19 cellular contexts compared by ENCODE assay signal in the genomic region with DNA sequence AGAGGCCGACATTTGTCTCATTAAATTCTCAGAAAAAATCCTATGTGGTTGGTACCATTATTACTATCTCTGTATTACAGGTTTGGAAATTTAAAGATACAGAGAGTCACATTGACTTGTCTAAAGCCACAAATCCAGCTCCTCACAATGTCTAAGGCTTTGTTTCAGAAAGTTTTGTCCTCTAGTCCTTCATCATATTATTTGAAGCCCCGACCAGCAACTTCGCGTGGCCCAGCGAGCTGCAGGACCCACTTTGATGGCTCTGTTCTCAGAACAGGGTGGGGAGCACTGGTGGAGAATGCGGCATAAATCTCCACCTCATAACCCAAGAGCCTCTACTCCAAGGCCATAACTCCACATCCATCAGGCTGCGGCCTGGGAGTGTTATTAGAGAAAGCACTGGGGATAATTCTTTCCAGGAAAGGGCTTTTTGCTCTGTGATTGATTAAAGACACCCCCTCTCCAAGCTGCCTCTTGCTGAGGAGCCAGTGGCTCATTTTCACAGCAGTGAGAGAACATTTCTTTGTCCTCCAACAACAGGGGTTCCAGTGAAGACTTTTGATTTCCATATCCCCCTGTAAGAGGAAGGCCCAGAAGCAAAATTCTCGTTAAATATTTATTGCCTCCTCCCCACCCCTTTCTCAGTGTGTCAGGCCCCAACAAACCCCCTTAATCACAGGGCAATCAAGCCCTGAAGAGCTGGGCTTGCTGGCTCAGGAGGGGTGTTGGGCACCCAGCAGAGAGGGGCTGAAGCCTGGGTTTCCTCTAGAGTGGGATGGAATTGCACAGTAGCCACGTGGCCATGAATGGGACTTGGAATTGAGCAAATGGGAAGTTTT.
A peak's percentile ranks its signal among the peaks of the same experiment; 100 is the strongest.
DNase-seq lines count a peak whose midpoint lies in the region; ATAC-seq and TF ChIP-seq lines count a peak whose summit lies in the region.
"Had no signal": no experiment of that assay in that cellular context is flagged by ENCODE, and none has a peak within 500 bp of the region (broad histone marks: within the 10 kb centered on the region; RNA-seq: fewer than 3 reads in every experiment).

No MANE protein-coding gene starts in this region.

- H3K4me3 ChIP-seq in NT2/D1 (ENCODE audit: insufficient read length, low read depth) (peak overlapping the region; percentile 18), iPS-15b (ENCODE audit: low read depth, low read length) (peak overlapping the region; percentile 26), upper lobe of right lung (no peak overlapping the region)
- H3K4me3 ChIP-seq in CD4-positive, alpha-beta memory T cell (ENCODE audit: low read length in 2 of 2), result no peak overlapping the region
- H3K4me3 ChIP-seq: A549, K562, PC-9 had no signal

- DNase-seq in NT2/D1 (ENCODE audit: low read depth, low spot score) (peak; percentile 63), nephron progenitor cell (no peak), upper lobe of right lung (no peak), foreskin keratinocyte (no peak)
- DNase-seq in CD4-positive, alpha-beta memory T cell, result no peak
- DNase-seq: C1 segment of cervical spinal cord, DMS 273 treated with DMSO at 0.1 percent for 48 hours, MV-4-11, NCI-H1417, NCI-H1930, NCI-H510A, NCI-H774, PC-9 had no signal

- H3K36me3 ChIP-seq in ES-I3 (ENCODE audit: insufficient read depth, low read length) (no peaks in the 10 kb centered on the region), NT2/D1 (ENCODE audit: insufficient read depth, insufficient read length, low read length) (no peaks in the 10 kb centered on the region), iPS-15b (ENCODE audit: control insufficient read depth, insufficient read depth, low read length) (no peaks in the 10 kb centered on the region), upper lobe of right lung (no peaks in the 10 kb centered on the region)
- H3K36me3 ChIP-seq in CD4-positive, alpha-beta memory T cell (ENCODE audit: insufficient read depth, low read length), result no peaks in the 10 kb centered on the region

- H3K9me3 ChIP-seq in ES-I3 (ENCODE audit: control insufficient read depth, insufficient read depth, low read length), result no peaks in the 10 kb centered on the region
- peaks cover 7% of the 10 kb centered on the region; the same call in 1 of the 2 replicates for H3K9me3 ChIP-seq in NT2/D1 (ENCODE audit: insufficient read depth, low read length)
- H3K9me3 ChIP-seq in iPS-15b (ENCODE audit: control insufficient read depth, insufficient read depth, low read length), result no peaks in the 10 kb centered on the region
- H3K9me3 ChIP-seq in upper lobe of right lung, result no peaks in the 10 kb centered on the region
- no peaks in the 10 kb centered on the region for H3K9me3 ChIP-seq in CD4-positive, alpha-beta memory T cell (ENCODE audit: control insufficient read depth in 1 of 2, low read length in 2 of 2)
- H3K9me3 ChIP-seq: A549 had no signal

- CTCF ChIA-PET in CD4-positive, alpha-beta memory T cell (lab: Charles Lee; ENCODE audit: partially characterized antibody), result no interaction called here

- H3K27me3 Mint-ChIP-seq in nephron progenitor cell (ENCODE audit: low read depth, poor library complexity), result peaks cover 4% of the 10 kb centered on the region
- no peaks in the 10 kb centered on the region for H3K27me3 Mint-ChIP-seq in CD4-positive, alpha-beta memory T cell

- POLR2A ChIA-PET in CD4-positive, alpha-beta memory T cell (lab: Charles Lee; ENCODE audit: partially characterized antibody), result no interaction called here

- peaks cover 38% of the 10 kb centered on the region for H3K4me1 Mint-ChIP-seq in nephron progenitor cell
- H3K4me1 Mint-ChIP-seq in CD4-positive, alpha-beta memory T cell, result no peaks in the 10 kb centered on the region

- H3K4me3 Mint-ChIP-seq in nephron progenitor cell, result no peak overlapping the region
- H3K4me3 Mint-ChIP-seq in CD4-positive, alpha-beta memory T cell, result no peak overlapping the region

- H3K4me1 ChIP-seq in ES-I3 (ENCODE audit: insufficient read depth, low read length) (peaks cover 17% of the 10 kb centered on the region), NT2/D1 (ENCODE audit: insufficient read depth, insufficient read length) (peaks cover 4% of the 10 kb centered on the region), iPS-15b (ENCODE audit: control insufficient read depth, insufficient read depth, low read length) (peaks cover 13% of the 10 kb centered on the region), upper lobe of right lung (no peaks in the 10 kb centered on the region), foreskin keratinocyte (no peaks in the 10 kb centered on the region)
- H3K4me1 ChIP-seq in CD4-positive, alpha-beta memory T cell (ENCODE audit: insufficient read depth, low read length), result no peaks in the 10 kb centered on the region
- H3K4me1 ChIP-seq: A549 had no signal

- TF ChIP-seq CTCF in nephron progenitor cell (IDR thresholded peaks at IDR 0.05) (no peak), upper lobe of right lung (IDR thresholded peaks at IDR 0.05) (no peak), foreskin keratinocyte (conservative IDR thresholded peaks at IDR 0.05) (no peak)

- intact Hi-C loops in upper lobe of right lung (cut with DNase I), result no loop called here
- intact Hi-C loops in CD4-positive, alpha-beta memory T cell (cut with micrococcal nuclease), result no loop called here

- no peak for ATAC-seq in upper lobe of right lung
- ATAC-seq in activated CD4-positive, CD25-positive, alpha-beta regulatory T cell treated with anti-CD3 and anti-CD28 coated beads, Interleukin-2, amount 50 U/mL, for 24 hours, result no peak
- no peak for ATAC-seq in foreskin keratinocyte
- ATAC-seq: A549, K562 had no signal

- H3K27me3 ChIP-seq in NT2/D1 (ENCODE audit: insufficient read depth, insufficient read length), result no peaks in the 10 kb centered on the region
- H3K27me3 ChIP-seq in iPS-15b (ENCODE audit: control insufficient read depth, insufficient read depth, low read length), result no peaks in the 10 kb centered on the region
- H3K27me3 ChIP-seq in upper lobe of right lung, result no peaks in the 10 kb centered on the region
- H3K27me3 ChIP-seq in foreskin keratinocyte, result no peaks in the 10 kb centered on the region
- no peaks in the 10 kb centered on the region for H3K27me3 ChIP-seq in CD4-positive, alpha-beta memory T cell (ENCODE audit: insufficient read depth, low read length)

- peaks cover 4% of the 10 kb centered on the region for H3K36me3 Mint-ChIP-seq in nephron progenitor cell (ENCODE audit: low read depth)
- H3K36me3 Mint-ChIP-seq in CD4-positive, alpha-beta memory T cell, result no peaks in the 10 kb centered on the region

- H3K9ac ChIP-seq in ES-I3 (ENCODE audit: low read depth, low read length) (peak overlapping the region; percentile 66), NT2/D1 (ENCODE audit: insufficient read length, low read depth) (peak overlapping the region; percentile 82), iPS-15b (ENCODE audit: low read depth, low read length) (peak overlapping the region; percentile 28)

- H3K27ac Mint-ChIP-seq in nephron progenitor cell, result peak overlapping the region; percentile 42
- H3K27ac Mint-ChIP-seq in CD4-positive, alpha-beta memory T cell, result no peak overlapping the region

- H3K9me3 Mint-ChIP-seq in nephron progenitor cell, result peaks cover 7% of the 10 kb centered on the region
- H3K9me3 Mint-ChIP-seq in CD4-positive, alpha-beta memory T cell, result peaks cover 0 to 23% (median 8%) of the 10 kb centered on the region in 8 donors

- H3K27ac ChIP-seq in upper lobe of right lung (no peak overlapping the region), foreskin keratinocyte (no peak overlapping the region)
- no peak overlapping the region for H3K27ac ChIP-seq in CD4-positive, alpha-beta memory T cell (ENCODE audit: low read depth, low read length)
- H3K27ac ChIP-seq: A549, HL-60, PC-9 had no signal

Comparison
In these comparisons a context has a peak if more than half of its experiments do, and no peak if none do; other contexts are left out.
1. H3K9ac ChIP-seq: peak in every context shown above with its lines; median percentile 82 in NT2/D1; 66 in ES-I3; 28 in iPS-15b.
2. H3K4me3 ChIP-seq: peak in NT2/D1 (single experiment) and iPS-15b (single experiment); none in upper lobe of right lung (single experiment) and CD4-positive, alpha-beta memory T cell (0 of 2).